1 cellular context compared by ENCODE assay signal in the genomic region with DNA sequence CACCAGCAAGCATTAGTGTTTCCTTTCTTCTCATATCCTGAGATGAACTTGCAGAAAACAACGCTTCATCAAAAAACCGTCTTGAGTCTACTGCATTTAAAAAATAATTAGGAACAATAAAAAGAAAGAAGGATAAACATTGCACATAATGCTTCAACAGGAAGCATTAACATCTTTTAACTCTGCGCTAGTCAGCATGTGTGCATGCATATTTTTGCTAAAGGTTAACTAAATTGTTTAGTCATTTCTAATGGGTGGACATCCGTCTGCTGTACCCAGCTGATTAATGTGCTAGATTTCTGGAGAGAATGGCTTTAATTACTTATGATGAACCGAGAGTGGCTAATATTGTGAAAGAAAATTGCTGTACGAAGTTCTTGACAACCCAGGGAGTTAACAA.
TF ChIP-seq lines count a peak whose summit lies in the region.

No MANE protein-coding gene starts in this region.

TF ChIP-seq in GM23338, 12 proteins besides CTCF, POLR2A, EP300 and RAD21 (continued from another document):
- TF ChIP-seq, protein P1, sequence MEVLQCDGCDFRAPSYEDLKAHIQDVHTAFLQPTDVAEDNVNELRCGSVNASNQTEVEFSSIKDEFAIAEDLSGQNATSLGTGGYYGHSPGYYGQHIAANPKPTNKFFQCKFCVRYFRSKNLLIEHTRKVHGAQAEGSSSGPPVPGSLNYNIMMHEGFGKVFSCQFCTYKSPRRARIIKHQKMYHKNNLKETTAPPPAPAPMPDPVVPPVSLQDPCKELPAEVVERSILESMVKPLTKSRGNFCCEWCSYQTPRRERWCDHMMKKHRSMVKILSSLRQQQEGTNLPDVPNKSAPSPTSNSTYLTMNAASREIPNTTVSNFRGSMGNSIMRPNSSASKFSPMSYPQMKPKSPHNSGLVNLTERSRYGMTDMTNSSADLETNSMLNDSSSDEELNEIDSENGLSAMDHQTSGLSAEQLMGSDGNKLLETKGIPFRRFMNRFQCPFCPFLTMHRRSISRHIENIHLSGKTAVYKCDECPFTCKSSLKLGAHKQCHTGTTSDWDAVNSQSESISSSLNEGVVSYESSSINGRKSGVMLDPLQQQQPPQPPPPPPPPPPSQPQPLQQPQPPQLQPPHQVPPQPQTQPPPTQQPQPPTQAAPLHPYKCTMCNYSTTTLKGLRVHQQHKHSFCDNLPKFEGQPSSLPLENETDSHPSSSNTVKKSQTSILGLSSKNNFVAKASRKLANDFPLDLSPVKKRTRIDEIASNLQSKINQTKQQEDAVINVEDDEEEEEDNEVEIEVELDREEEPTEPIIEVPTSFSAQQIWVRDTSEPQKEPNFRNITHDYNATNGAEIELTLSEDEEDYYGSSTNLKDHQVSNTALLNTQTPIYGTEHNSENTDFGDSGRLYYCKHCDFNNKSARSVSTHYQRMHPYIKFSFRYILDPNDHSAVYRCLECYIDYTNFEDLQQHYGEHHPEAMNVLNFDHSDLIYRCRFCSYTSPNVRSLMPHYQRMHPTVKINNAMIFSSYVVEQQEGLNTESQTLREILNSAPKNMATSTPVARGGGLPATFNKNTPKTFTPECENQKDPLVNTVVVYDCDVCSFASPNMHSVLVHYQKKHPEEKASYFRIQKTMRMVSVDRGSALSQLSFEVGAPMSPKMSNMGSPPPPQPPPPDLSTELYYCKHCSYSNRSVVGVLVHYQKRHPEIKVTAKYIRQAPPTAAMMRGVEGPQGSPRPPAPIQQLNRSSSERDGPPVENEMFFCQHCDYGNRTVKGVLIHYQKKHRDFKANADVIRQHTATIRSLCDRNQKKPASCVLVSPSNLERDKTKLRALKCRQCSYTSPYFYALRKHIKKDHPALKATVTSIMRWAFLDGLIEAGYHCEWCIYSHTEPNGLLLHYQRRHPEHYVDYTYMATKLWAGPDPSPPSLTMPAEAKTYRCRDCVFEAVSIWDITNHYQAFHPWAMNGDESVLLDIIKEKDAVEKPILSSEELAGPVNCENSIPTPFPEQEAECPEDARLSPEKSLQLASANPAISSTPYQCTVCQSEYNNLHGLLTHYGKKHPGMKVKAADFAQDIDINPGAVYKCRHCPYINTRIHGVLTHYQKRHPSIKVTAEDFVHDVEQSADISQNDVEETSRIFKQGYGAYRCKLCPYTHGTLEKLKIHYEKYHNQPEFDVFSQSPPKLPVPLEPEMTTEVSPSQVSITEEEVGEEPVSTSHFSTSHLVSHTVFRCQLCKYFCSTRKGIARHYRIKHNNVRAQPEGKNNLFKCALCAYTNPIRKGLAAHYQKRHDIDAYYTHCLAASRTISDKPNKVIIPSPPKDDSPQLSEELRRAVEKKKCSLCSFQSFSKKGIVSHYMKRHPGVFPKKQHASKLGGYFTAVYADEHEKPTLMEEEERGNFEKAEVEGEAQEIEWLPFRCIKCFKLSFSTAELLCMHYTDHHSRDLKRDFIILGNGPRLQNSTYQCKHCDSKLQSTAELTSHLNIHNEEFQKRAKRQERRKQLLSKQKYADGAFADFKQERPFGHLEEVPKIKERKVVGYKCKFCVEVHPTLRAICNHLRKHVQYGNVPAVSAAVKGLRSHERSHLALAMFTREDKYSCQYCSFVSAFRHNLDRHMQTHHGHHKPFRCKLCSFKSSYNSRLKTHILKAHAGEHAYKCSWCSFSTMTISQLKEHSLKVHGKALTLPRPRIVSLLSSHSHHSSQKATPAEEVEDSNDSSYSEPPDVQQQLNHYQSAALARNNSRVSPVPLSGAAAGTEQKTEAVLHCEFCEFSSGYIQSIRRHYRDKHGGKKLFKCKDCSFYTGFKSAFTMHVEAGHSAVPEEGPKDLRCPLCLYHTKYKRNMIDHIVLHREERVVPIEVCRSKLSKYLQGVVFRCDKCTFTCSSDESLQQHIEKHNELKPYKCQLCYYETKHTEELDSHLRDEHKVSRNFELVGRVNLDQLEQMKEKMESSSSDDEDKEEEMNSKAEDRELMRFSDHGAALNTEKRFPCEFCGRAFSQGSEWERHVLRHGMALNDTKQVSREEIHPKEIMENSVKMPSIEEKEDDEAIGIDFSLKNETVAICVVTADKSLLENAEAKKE (CRISPR knock-in tag; IDR thresholded peaks at IDR 0.05): no peak
- no peak for TF ChIP-seq STAT1 (IDR thresholded peaks at IDR 0.05; ENCODE audit: unreplicated experiment)
- TF ChIP-seq JUNB (IDR thresholded peaks at IDR 0.05; ENCODE audit: unreplicated experiment): no peak
- TF ChIP-seq, protein P2, sequence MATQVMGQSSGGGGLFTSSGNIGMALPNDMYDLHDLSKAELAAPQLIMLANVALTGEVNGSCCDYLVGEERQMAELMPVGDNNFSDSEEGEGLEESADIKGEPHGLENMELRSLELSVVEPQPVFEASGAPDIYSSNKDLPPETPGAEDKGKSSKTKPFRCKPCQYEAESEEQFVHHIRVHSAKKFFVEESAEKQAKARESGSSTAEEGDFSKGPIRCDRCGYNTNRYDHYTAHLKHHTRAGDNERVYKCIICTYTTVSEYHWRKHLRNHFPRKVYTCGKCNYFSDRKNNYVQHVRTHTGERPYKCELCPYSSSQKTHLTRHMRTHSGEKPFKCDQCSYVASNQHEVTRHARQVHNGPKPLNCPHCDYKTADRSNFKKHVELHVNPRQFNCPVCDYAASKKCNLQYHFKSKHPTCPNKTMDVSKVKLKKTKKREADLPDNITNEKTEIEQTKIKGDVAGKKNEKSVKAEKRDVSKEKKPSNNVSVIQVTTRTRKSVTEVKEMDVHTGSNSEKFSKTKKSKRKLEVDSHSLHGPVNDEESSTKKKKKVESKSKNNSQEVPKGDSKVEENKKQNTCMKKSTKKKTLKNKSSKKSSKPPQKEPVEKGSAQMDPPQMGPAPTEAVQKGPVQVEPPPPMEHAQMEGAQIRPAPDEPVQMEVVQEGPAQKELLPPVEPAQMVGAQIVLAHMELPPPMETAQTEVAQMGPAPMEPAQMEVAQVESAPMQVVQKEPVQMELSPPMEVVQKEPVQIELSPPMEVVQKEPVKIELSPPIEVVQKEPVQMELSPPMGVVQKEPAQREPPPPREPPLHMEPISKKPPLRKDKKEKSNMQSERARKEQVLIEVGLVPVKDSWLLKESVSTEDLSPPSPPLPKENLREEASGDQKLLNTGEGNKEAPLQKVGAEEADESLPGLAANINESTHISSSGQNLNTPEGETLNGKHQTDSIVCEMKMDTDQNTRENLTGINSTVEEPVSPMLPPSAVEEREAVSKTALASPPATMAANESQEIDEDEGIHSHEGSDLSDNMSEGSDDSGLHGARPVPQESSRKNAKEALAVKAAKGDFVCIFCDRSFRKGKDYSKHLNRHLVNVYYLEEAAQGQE (IDR thresholded peaks at IDR 0.05; ENCODE audit: unreplicated experiment): no peak
- no peak for TF ChIP-seq ZNF331 (CRISPR knock-in tag; IDR thresholded peaks at IDR 0.05; ENCODE audit: low read depth)
- no peak for TF ChIP-seq NANOG (IDR thresholded peaks at IDR 0.05; ENCODE audit: borderline replicate concordance)
- no peak for TF ChIP-seq EZH2phosphoT487 (IDR thresholded peaks at IDR 0.05; ENCODE audit: unreplicated experiment)
- no peak for TF ChIP-seq EZH2 (IDR thresholded peaks at IDR 0.05; ENCODE audit: low read depth, unreplicated experiment)
- TF ChIP-seq POLR2AphosphoS5 (IDR thresholded peaks at IDR 0.05; ENCODE audit: low read depth): no peak
- TF ChIP-seq, protein P3, sequence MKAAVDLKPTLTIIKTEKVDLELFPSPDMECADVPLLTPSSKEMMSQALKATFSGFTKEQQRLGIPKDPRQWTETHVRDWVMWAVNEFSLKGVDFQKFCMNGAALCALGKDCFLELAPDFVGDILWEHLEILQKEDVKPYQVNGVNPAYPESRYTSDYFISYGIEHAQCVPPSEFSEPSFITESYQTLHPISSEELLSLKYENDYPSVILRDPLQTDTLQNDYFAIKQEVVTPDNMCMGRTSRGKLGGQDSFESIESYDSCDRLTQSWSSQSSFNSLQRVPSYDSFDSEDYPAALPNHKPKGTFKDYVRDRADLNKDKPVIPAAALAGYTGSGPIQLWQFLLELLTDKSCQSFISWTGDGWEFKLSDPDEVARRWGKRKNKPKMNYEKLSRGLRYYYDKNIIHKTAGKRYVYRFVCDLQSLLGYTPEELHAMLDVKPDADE (IDR thresholded peaks at IDR 0.05): no peak
- no peak for TF ChIP-seq CREB1 (CRISPR knock-in tag; IDR thresholded peaks at IDR 0.05; ENCODE audit: low read depth)
